Comparison of ENCODE assay signal across 8 cellular contexts in genomic region chr1:63593303-63593886, GRCh38. TPM values are rescaled to one million over a fixed set of nuclear protein-coding genes. Genes with fewer than 3 reads are reported as not detected.
DNase-seq lines count a peak whose midpoint lies in the region; ATAC-seq and TF ChIP-seq lines count a peak whose summit lies in the region.

PGM1 (plus strand) TSS chr1:63593411; CDS start chr1:63593489, 78 bp downstream.

- H3K9me3 ChIP-seq in H9 (ENCODE audit: control insufficient read depth, low read depth, low read length) (no peaks in the 10 kb centered on the region), trophoblast cell (ENCODE audit: insufficient read depth, low read depth, low read length) (no peaks in the 10 kb centered on the region), tibial nerve (no peaks in the 10 kb centered on the region)

- H4K5ac ChIP-seq in H9 (ENCODE audit: insufficient read length, low read depth, low read length), result no peak within 1 kb of the TSS

- intact Hi-C loops in Right ventricle myocardium superior (cut with DNase I), result no loop called here

- peak within 1 kb of the TSS; percentile 92 to 95 for H3K4me3 Mint-ChIP-seq in H9
- peak within 1 kb of the TSS; percentile 98 for H3K4me3 Mint-ChIP-seq in activated naive CD8-positive, alpha-beta T cell treated with anti-CD3 and anti-CD28 coated beads, Interleukin-2, amount 10 ng/mL, durations not matched to agents 7 days and 5 days

- H2AFZ ChIP-seq in H9 (ENCODE audit: low read length) (peak within 1 kb of the TSS; percentile 71), trophoblast cell (ENCODE audit: insufficient read depth, low read length, poor library complexity) (peak within 1 kb of the TSS; percentile 77)

- H2BK20ac ChIP-seq in H9 (ENCODE audit: low read depth, low read length, poor library complexity, severe bottlenecking), result no peak within 1 kb of the TSS

- H3K79me2 ChIP-seq in H9 (ENCODE audit: insufficient read depth, low read length) (no peaks in the 10 kb centered on the region), trophoblast cell (ENCODE audit: control insufficient read depth, insufficient read depth, low read length, poor library complexity) (no peaks in the 10 kb centered on the region)

- no peak within 1 kb of the TSS for H2BK120ac ChIP-seq in H9 (ENCODE audit: low read depth, low read length, poor library complexity, severe bottlenecking)
- H2BK120ac ChIP-seq in trophoblast cell (ENCODE audit: insufficient read depth, low read length, poor library complexity), result peak within 1 kb of the TSS; percentile 49

- no CpG with 5 or more reads among the region's 64 CpGs for WGBS in H9 (ENCODE audit: extremely low coverage, insufficient read length, low lambda C conversion rate)
- no CpG with 5 or more reads among the region's 64 CpGs for WGBS in trophoblast cell (ENCODE audit: extremely low coverage, insufficient coverage, insufficient read length)
- WGBS in tibial nerve, 2 donors, result 0 to 1% methylated on average over 29 to 36 of the region's 64 CpGs

- H3T11ph ChIP-seq in H9 (ENCODE audit: low read length), result no peak within 1 kb of the TSS

- H3K9me3 Mint-ChIP-seq in H9, result no peaks in the 10 kb centered on the region
- H3K9me3 Mint-ChIP-seq in activated naive CD8-positive, alpha-beta T cell treated with anti-CD3 and anti-CD28 coated beads, Interleukin-2, amount 10 ng/mL, durations not matched to agents 7 days and 5 days, result no peaks in the 10 kb centered on the region

- H3K27ac ChIP-seq in H9 (ENCODE audit: insufficient read length, low read depth, low read length) (no peak within 1 kb of the TSS), trophoblast cell (ENCODE audit: low read depth, low read length) (peak within 1 kb of the TSS; percentile 22), tibial nerve (peak within 1 kb of the TSS; percentile 23 to 90 (median 86))

- H4K12ac ChIP-seq in trophoblast cell (ENCODE audit: low read depth, low read length), result peak within 1 kb of the TSS; percentile 50

- H3K4me1 ChIP-seq in H9 (ENCODE audit: insufficient read depth, low read length) (peaks cover 3% of the 10 kb centered on the region; the same call in 1 of the 2 replicates), trophoblast cell (ENCODE audit: control insufficient read depth in 1 of 2, insufficient read depth in 2 of 2, low read length in 2 of 2) (peaks cover 0 to 3% of the 10 kb centered on the region in 2 experiments), tibial nerve (peaks cover 0 to 18% (median 0%) of the 10 kb centered on the region in 4 donors)

- no peak within 1 kb of the TSS for H4K8ac ChIP-seq in H9 (replicated peaks; ENCODE audit: insufficient read length, low read depth, low read length)
- peak within 1 kb of the TSS; percentile 85 for H4K8ac ChIP-seq in trophoblast cell (ENCODE audit: low read depth, low read length)

- POLR2A ChIA-PET in activated naive CD8-positive, alpha-beta T cell treated with anti-CD3 and anti-CD28 coated beads, Interleukin-2, amount 10 ng/mL, durations not matched to agents 7 days and 5 days (lab: Charles Lee), result interaction anchor here (1.0 to 1.4 kb wide), 3 partner anchors 18 to 226 kb away, joined by 3 to 6 read pairs (median 4); partner anchors contain the start of gene ALG6

- peaks cover 16% of the 10 kb centered on the region for H3K23me2 ChIP-seq in H9 (ENCODE audit: insufficient read length, low read depth, low read length, poor library complexity, severe bottlenecking)

- peaks cover 11 to 12% of the 10 kb centered on the region in 2 experiments for H3K4me1 Mint-ChIP-seq in H9
- H3K4me1 Mint-ChIP-seq in activated naive CD8-positive, alpha-beta T cell treated with anti-CD3 and anti-CD28 coated beads, Interleukin-2, amount 10 ng/mL, durations not matched to agents 7 days and 5 days, result peaks cover 29% of the 10 kb centered on the region

- H3K14ac ChIP-seq in H9 (ENCODE audit: insufficient read depth, low read length), result peak within 1 kb of the TSS; percentile 59; the same call in 1 of the 2 replicates
- H3K14ac ChIP-seq in trophoblast cell (ENCODE audit: low read length), result peak within 1 kb of the TSS; percentile 52

- TF ChIP-seq EP300 in tibial nerve (IDR thresholded peaks at IDR 0.05), result peak in 1 of 2 donors; percentile 11

- peak; percentile 84 for ATAC-seq in activated naive CD8-positive, alpha-beta T cell treated with anti-CD3 and anti-CD28 coated beads, Interleukin-2, amount 10 ng/mL, durations not matched to agents 7 days and 5 days (ENCODE audit: low read depth)
- peak; percentile 84 for ATAC-seq in Right ventricle myocardium superior (ENCODE audit: poor library complexity)

- no peak within 1 kb of the TSS for H2BK5ac ChIP-seq in H9 (ENCODE audit: insufficient read length, low read length)
- no peak within 1 kb of the TSS for H2BK5ac ChIP-seq in trophoblast cell (ENCODE audit: low read depth, low read length, poor library complexity)

- H3K36me3 ChIP-seq in trophoblast cell (ENCODE audit: control insufficient read depth in 1 of 2, insufficient read depth in 2 of 2, low read length in 2 of 2) (no peaks in the 10 kb centered on the region), tibial nerve (no peaks in the 10 kb centered on the region)

- H4K20me1 ChIP-seq in H9 (ENCODE audit: control insufficient read depth, insufficient read depth, insufficient read length), result no peaks in the 10 kb centered on the region

- no peak for TF ChIP-seq POLR2A in tibial nerve (IDR thresholded peaks at IDR 0.05)

- H3K27me3 Mint-ChIP-seq in H9 (ENCODE audit: low read depth), result peaks cover 12% of the 10 kb centered on the region
- no peaks in the 10 kb centered on the region for H3K27me3 Mint-ChIP-seq in activated naive CD8-positive, alpha-beta T cell treated with anti-CD3 and anti-CD28 coated beads, Interleukin-2, amount 10 ng/mL, durations not matched to agents 7 days and 5 days

- H3K4ac ChIP-seq in H9 (ENCODE audit: low read depth, low read length) (no peak within 1 kb of the TSS), trophoblast cell (ENCODE audit: low read depth, low read length) (peak within 1 kb of the TSS; percentile 7)

- H3K79me1 ChIP-seq in H9 (ENCODE audit: insufficient read depth, low read depth, low read length, poor library complexity, severe bottlenecking), result no peaks in the 10 kb centered on the region
- peaks cover 9% of the 10 kb centered on the region for H3K79me1 ChIP-seq in trophoblast cell (ENCODE audit: low read length)

- H3K4me2 ChIP-seq in H9 (ENCODE audit: insufficient read depth, insufficient read length, low read length), result peak within 1 kb of the TSS; percentile 93
- H3K4me2 ChIP-seq in trophoblast cell (ENCODE audit: low read length), result peak within 1 kb of the TSS; percentile 66

- no peak within 1 kb of the TSS for H2BK15ac ChIP-seq in H9 (ENCODE audit: low read depth, low read length)

- no peak within 1 kb of the TSS for H3K23ac ChIP-seq in H9 (ENCODE audit: insufficient read length, low read depth, low read length)
- H3K23ac ChIP-seq in trophoblast cell (ENCODE audit: low read length), result no peak within 1 kb of the TSS

- H2AK5ac ChIP-seq in H9 (ENCODE audit: insufficient read length, low read length) (no peak within 1 kb of the TSS), trophoblast cell (ENCODE audit: low read length) (no peak within 1 kb of the TSS)

- H3K27me3 ChIP-seq in H9 (ENCODE audit: insufficient read depth, low read length) (no peaks in the 10 kb centered on the region), trophoblast cell (ENCODE audit: insufficient read depth, low read length) (no peaks in the 10 kb centered on the region), tibial nerve (no peaks in the 10 kb centered on the region)

- H3K9ac ChIP-seq in H9 (ENCODE audit: extremely low read depth, insufficient read length, low read length) (peak within 1 kb of the TSS; percentile 40), trophoblast cell (ENCODE audit: low read length) (peak within 1 kb of the TSS; percentile 69)

- H3K56ac ChIP-seq in H9 (ENCODE audit: insufficient read length, low read depth, low read length), result no peak within 1 kb of the TSS

- H3K18ac ChIP-seq in H9 (ENCODE audit: insufficient read length, low read depth, low read length) (peak within 1 kb of the TSS; percentile 41), trophoblast cell (ENCODE audit: low read length) (peak within 1 kb of the TSS; percentile 51)

- no peak within 1 kb of the TSS for H2BK12ac ChIP-seq in H9 (ENCODE audit: insufficient read length, low read depth, low read length)
- H2BK12ac ChIP-seq in trophoblast cell (ENCODE audit: low read length), result peak within 1 kb of the TSS; percentile 6

- H3K36me3 Mint-ChIP-seq in H9 (ENCODE audit: insufficient read depth in 1 of 3, low read depth in 3 of 3), result no peaks in the 10 kb centered on the region
- peaks cover 21% of the 10 kb centered on the region for H3K36me3 Mint-ChIP-seq in activated naive CD8-positive, alpha-beta T cell treated with anti-CD3 and anti-CD28 coated beads, Interleukin-2, amount 10 ng/mL, durations not matched to agents 7 days and 5 days

- TF ChIP-seq CTCF in H9 (conservative IDR thresholded peaks at IDR 0.05) (no peak), tibial nerve (IDR thresholded peaks at IDR 0.05) (no peak)

- peak within 1 kb of the TSS in 2 of 3 experiments; percentile 67 to 77; a peak in 3 of 7 replicates for H3K27ac Mint-ChIP-seq in H9
- H3K27ac Mint-ChIP-seq in activated naive CD8-positive, alpha-beta T cell treated with anti-CD3 and anti-CD28 coated beads, Interleukin-2, amount 10 ng/mL, durations not matched to agents 7 days and 5 days, result peak within 1 kb of the TSS; percentile 98

- H3K4me3 ChIP-seq in trophoblast cell (ENCODE audit: low read depth, low read length) (peak within 1 kb of the TSS; percentile 90), tibial nerve (peak within 1 kb of the TSS; percentile 41 to 81 (median 78))

- peak; percentile 28 for DNase-seq in GF-D8 (lab: John Stamatoyannopoulos, UW)
- peak; percentile 92 for DNase-seq in H9
- DNase-seq in M059J (ENCODE audit: low read depth), result peak; percentile 81
- DNase-seq in SKM-1 (lab: John Stamatoyannopoulos, UW; ENCODE audit: unreplicated experiment), result peak; percentile 35
- no peak for DNase-seq in activated naive CD8-positive, alpha-beta T cell treated with anti-CD3 and anti-CD28 coated beads, Interleukin-2, amount 10 ng/mL, durations not matched to agents 7 days and 5 days
- DNase-seq in Right ventricle myocardium superior, result peak; percentile 86
- peak; percentile 78 for DNase-seq in trophoblast cell
- DNase-seq in tibial nerve (ENCODE audit: low spot score in 2 of 2), result peak; percentile 49 to 51

- no peak within 1 kb of the TSS for H4K91ac ChIP-seq in H9 (ENCODE audit: insufficient read length, low read depth, low read length)
- H4K91ac ChIP-seq in trophoblast cell (ENCODE audit: low read depth, low read length), result peak within 1 kb of the TSS; percentile 57

RNA-seq across cellular contexts. Expression of gene PGM1, which starts in this region (rescaled TPM):
- 56.4 and 58.5 TPM in 2 replicates for total RNA-seq in H9 (2021)
- 101 and 119 TPM in 2 replicates for total RNA-seq in M059J (2014; rRNA removed; shearing (Covaris generic))
- total RNA-seq in activated naive CD8-positive, alpha-beta T cell treated with anti-CD3 and anti-CD28 coated beads, Interleukin-2, amount 10 ng/mL, durations not matched to agents 7 days and 5 days, result 10 to 100 TPM; 47.3 to 51.0 TPM
- total RNA-seq in Right ventricle myocardium superior, result 283 TPM
- polyA plus RNA-seq in trophoblast cell (2013), result 48.2 and 49.2 TPM in 2 replicates
- 10 to 100 TPM; 36.7 to 57.0 (median 50.8) TPM for total RNA-seq in tibial nerve
